Comparison of ENCODE assay signal across 20 cellular contexts in genomic region chr19:3696660-3696995, GRCh38. TPM values are rescaled to one million over a fixed set of nuclear protein-coding genes. Genes with fewer than 3 reads are reported as not detected.
"Had no signal": no experiment of that assay in that cellular context is flagged by ENCODE, and none has a peak within 500 bp of the region (broad histone marks: within the 10 kb centered on the region; RNA-seq: fewer than 3 reads in every experiment).

No MANE protein-coding gene starts in this region.

- ATAC-seq: activated T-cell treated with anti-CD3 and anti-CD28 coated beads, Interleukin-2, amount 50 U/mL, for 72 hours; left ventricle myocardium superior had no signal

- DNase-seq: activated CD4-positive, alpha-beta memory T cell treated with anti-CD3 and anti-CD28 coated beads, Interleukin-2, amount 10 ng/mL, durations not matched to agents 7 days and 5 days; activated CD4-positive, alpha-beta T cell treated with anti-CD3 and anti-CD28 coated beads, Interleukin-2, amount 10 ng/mL, durations not matched to agents 24 days and 14 days; activated effector memory CD4-positive, alpha-beta T cell treated with anti-CD3 and anti-CD28 coated beads, Interleukin-2, amount 50 U/mL, for 16 hours; activated naive CD4-positive, alpha-beta T cell treated with anti-CD3 and anti-CD28 coated beads, Interleukin-2, amount 10 ng/mL, durations not matched to agents 7 days and 5 days; activated T-cell treated with anti-CD3 and anti-CD28 coated beads, Interleukin-2, amount 50 U/mL, for 72 hours; amygdala; effector CD4-positive, alpha-beta T cell; erythroblast; foreskin melanocyte; head of caudate nucleus; hypothalamus; left ventricle myocardium superior; mammary epithelial cell had no signal

- H3K4me3 ChIP-seq: prostate gland, right atrium auricular region, thoracic aorta had no signal

- H3K27me3 Mint-ChIP-seq: activated CD4-positive, alpha-beta memory T cell treated with anti-CD3 and anti-CD28 coated beads, Interleukin-2, amount 10 ng/mL, durations not matched to agents 7 days and 5 days; activated CD4-positive, alpha-beta T cell treated with anti-CD3 and anti-CD28 coated beads, Interleukin-2, amount 10 ng/mL, durations not matched to agents 24 days and 14 days; activated naive CD4-positive, alpha-beta T cell treated with anti-CD3 and anti-CD28 coated beads, Interleukin-2, amount 10 ng/mL, durations not matched to agents 7 days and 5 days had no signal

- H3K9me3 Mint-ChIP-seq: activated CD4-positive, alpha-beta memory T cell treated with anti-CD3 and anti-CD28 coated beads, Interleukin-2, amount 10 ng/mL, durations not matched to agents 7 days and 5 days; activated CD4-positive, alpha-beta T cell treated with anti-CD3 and anti-CD28 coated beads, Interleukin-2, amount 10 ng/mL, durations not matched to agents 24 days and 14 days; activated naive CD4-positive, alpha-beta T cell treated with anti-CD3 and anti-CD28 coated beads, Interleukin-2, amount 10 ng/mL, durations not matched to agents 7 days and 5 days; activated T-cell treated with anti-CD3 and anti-CD28 coated beads, Interleukin-2, amount 50 U/mL, for 72 hours; mesothelial cell of epicardium; T-helper 1 cell treated with Interleukin-12 subunit alpha and Interleukin-12 subunit beta and Interleukin-4 antibody, amounts not matched to agents 30 μg/mL and 1 μg/mL, for 36 hours had no signal

- H3K27me3 ChIP-seq: right atrium auricular region had no signal

- H3K36me3 ChIP-seq: prostate gland, thoracic aorta had no signal

- H3K4me3 Mint-ChIP-seq: activated CD4-positive, alpha-beta memory T cell treated with anti-CD3 and anti-CD28 coated beads, Interleukin-2, amount 10 ng/mL, durations not matched to agents 7 days and 5 days; activated naive CD4-positive, alpha-beta T cell treated with anti-CD3 and anti-CD28 coated beads, Interleukin-2, amount 10 ng/mL, durations not matched to agents 7 days and 5 days; activated T-cell treated with anti-CD3 and anti-CD28 coated beads, Interleukin-2, amount 50 U/mL, for 72 hours; mesothelial cell of epicardium; T-helper 1 cell treated with Interleukin-12 subunit alpha and Interleukin-12 subunit beta and Interleukin-4 antibody, amounts not matched to agents 30 μg/mL and 1 μg/mL, for 36 hours had no signal

- H3K27ac Mint-ChIP-seq: activated CD4-positive, alpha-beta memory T cell treated with anti-CD3 and anti-CD28 coated beads, Interleukin-2, amount 10 ng/mL, durations not matched to agents 7 days and 5 days; activated CD4-positive, alpha-beta T cell treated with anti-CD3 and anti-CD28 coated beads, Interleukin-2, amount 10 ng/mL, durations not matched to agents 24 days and 14 days; activated naive CD4-positive, alpha-beta T cell treated with anti-CD3 and anti-CD28 coated beads, Interleukin-2, amount 10 ng/mL, durations not matched to agents 7 days and 5 days; activated T-cell treated with anti-CD3 and anti-CD28 coated beads, Interleukin-2, amount 50 U/mL, for 72 hours; mesothelial cell of epicardium had no signal

RNA-seq across cellular contexts. Expression of gene TJP3, which starts 11.6 kb away (rescaled TPM):
- total RNA-seq: activated CD4-positive, alpha-beta T cell treated with anti-CD3 and anti-CD28 coated beads, Interleukin-2, amount 10 ng/mL, durations not matched to agents 24 days and 14 days; chondrocyte; osteocyte had no signal
